Comparison of ENCODE assay signal across 4 cellular contexts in genomic region chr7:45848734-45849133, GRCh38. TPM values are rescaled to one million over a fixed set of nuclear protein-coding genes. Genes with fewer than 3 reads are reported as not detected.
"Had no signal": no experiment of that assay in that cellular context is flagged by ENCODE, and none has a peak within 500 bp of the region (broad histone marks: within the 10 kb centered on the region; RNA-seq: fewer than 3 reads in every experiment).

No MANE protein-coding gene starts in this region.

RNA-seq across cellular contexts. Expression of gene CCDC201, which starts 24.1 kb away (rescaled TPM):
- total RNA-seq: LHCN-M2, M059J, MCF 10A, NCI-H460 had no signal

RNA-seq across cellular contexts. Expression of gene IGFBP1, which starts 39.6 kb away (rescaled TPM):
- total RNA-seq: MCF 10A had no signal
